In genomic region chr3:11794927-11795326, GRCh38 we compare ENCODE assay signal across 20 cellular contexts. TPM values are rescaled to one million over a fixed set of nuclear protein-coding genes. Genes with fewer than 3 reads are reported as not detected.
DNase-seq lines count a peak whose midpoint lies in the region; ATAC-seq and TF ChIP-seq lines count a peak whose summit lies in the region.
"Had no signal": no experiment of that assay in that cellular context is flagged by ENCODE, and none has a peak within 500 bp of the region (broad histone marks: within the 10 kb centered on the region; RNA-seq: fewer than 3 reads in every experiment).

No MANE protein-coding gene starts in this region.

- H3K27ac ChIP-seq in RWPE2 (ENCODE audit: poor library complexity, severe bottlenecking) = peak overlapping the region; percentile 20
- H3K27ac ChIP-seq in epithelial cell of prostate = peak overlapping the region; percentile 60
- H3K27ac ChIP-seq in foreskin keratinocyte = no peak overlapping the region
- H3K27ac ChIP-seq in skin epidermis = peak overlapping the region in 17 of 21 experiments; percentile 8 to 74 (median 49)
- no peak overlapping the region for H3K27ac ChIP-seq in testis
- H3K27ac ChIP-seq: BLaER1 had no signal

- TF ChIP-seq POLR2A in testis (IDR thresholded peaks at IDR 0.05) = no peak

- H3K36me3 ChIP-seq in RWPE2 (ENCODE audit: low read depth) (peaks cover 33% of the 10 kb centered on the region), testis (ENCODE audit: low read depth, missing control alignments) (no peaks in the 10 kb centered on the region)

- ATAC-seq in RWPE2 (ENCODE audit: low read depth) = no peak
- peak; percentile 28 for ATAC-seq in foreskin keratinocyte
- ATAC-seq in GM21423 (IDR thresholded peaks at IDR 0.05; ENCODE audit: unreplicated experiment) = no peak
- ATAC-seq: CD8-positive, alpha-beta T cell; HCT116 had no signal

- H3K4me3 ChIP-seq in RWPE2 (ENCODE audit: severe bottlenecking) (no peak overlapping the region), skin epidermis (no peak overlapping the region), testis (no peak overlapping the region)
- H3K4me3 ChIP-seq: BLaER1 had no signal

- DNase-seq in RWPE2 (ENCODE audit: low spot score) = no peak
- no peak for DNase-seq in epithelial cell of prostate (ENCODE audit: low read depth, low spot score)
- DNase-seq in foreskin keratinocyte = peak in 1 of 2 donors; percentile 56
- DNase-seq in SHP77 treated with DMSO at 0.1 percent for 48 hours (lab: John Stamatoyannopoulos, UW) = no peak
- no peak for DNase-seq in testis
- DNase-seq: 8988T; Calu3; CD8-positive, alpha-beta T cell; DMS 273 treated with DMSO at 0.1 percent for 48 hours; DMS53; DND-41; EL; GOT3; H7; HFFc6; IMR-90 had no signal

- TF ChIP-seq CTCF in RWPE2 (IDR thresholded peaks at IDR 0.05; ENCODE audit: poor library complexity, severe bottlenecking) (no peak), foreskin keratinocyte (conservative IDR thresholded peaks at IDR 0.05) (no peak), testis (IDR thresholded peaks at IDR 0.05) (no peak)

- H3K4me1 ChIP-seq in RWPE2 (ENCODE audit: insufficient read depth, poor library complexity, severe bottlenecking) (peaks cover 12% of the 10 kb centered on the region), foreskin keratinocyte (peaks cover 17% of the 10 kb centered on the region), testis (no peaks in the 10 kb centered on the region)
- H3K4me1 ChIP-seq: BLaER1 had no signal

- no peaks in the 10 kb centered on the region for H3K27me3 ChIP-seq in RWPE2 (ENCODE audit: insufficient read depth, poor library complexity, severe bottlenecking)
- no peaks in the 10 kb centered on the region for H3K27me3 ChIP-seq in foreskin keratinocyte
- no peaks in the 10 kb centered on the region for H3K27me3 ChIP-seq in testis
- H3K27me3 ChIP-seq: BLaER1 had no signal

- 94 to 97% methylated on average over 2 of the region's 2 CpGs for WGBS in testis, 2 donors

- intact Hi-C loops in testis (cut with DNase I; ENCODE audit: low total_unique reads) = no loop called here

- H3K9me3 ChIP-seq in RWPE2 (ENCODE audit: severe bottlenecking) (no peaks in the 10 kb centered on the region), testis (no peaks in the 10 kb centered on the region)

RNA-seq across cellular contexts. Expression of gene TAMM41, which starts 51.8 kb away (rescaled TPM):
- total RNA-seq in foreskin keratinocyte (13.1 and 15.3 TPM in 2 replicates), testis (10 to 100 TPM; 21.3 to 38.9 TPM)
- polyA plus RNA-seq in foreskin keratinocyte (16.9 and 17.8 TPM in 2 replicates), testis (ENCODE audit: insufficient read depth, low read depth, low replicate concordance) (14.5 TPM)

Comparison
In these comparisons a context has a peak if more than half of its experiments do, and no peak if none do; other contexts are left out.
1. H3K27ac ChIP-seq: peak in RWPE2 (single experiment), epithelial cell of prostate (single experiment) and skin epidermis (17 of 21); none in foreskin keratinocyte (single experiment) and testis (0 of 2).